8 cellular contexts compared by ENCODE assay signal in the genomic region with DNA sequence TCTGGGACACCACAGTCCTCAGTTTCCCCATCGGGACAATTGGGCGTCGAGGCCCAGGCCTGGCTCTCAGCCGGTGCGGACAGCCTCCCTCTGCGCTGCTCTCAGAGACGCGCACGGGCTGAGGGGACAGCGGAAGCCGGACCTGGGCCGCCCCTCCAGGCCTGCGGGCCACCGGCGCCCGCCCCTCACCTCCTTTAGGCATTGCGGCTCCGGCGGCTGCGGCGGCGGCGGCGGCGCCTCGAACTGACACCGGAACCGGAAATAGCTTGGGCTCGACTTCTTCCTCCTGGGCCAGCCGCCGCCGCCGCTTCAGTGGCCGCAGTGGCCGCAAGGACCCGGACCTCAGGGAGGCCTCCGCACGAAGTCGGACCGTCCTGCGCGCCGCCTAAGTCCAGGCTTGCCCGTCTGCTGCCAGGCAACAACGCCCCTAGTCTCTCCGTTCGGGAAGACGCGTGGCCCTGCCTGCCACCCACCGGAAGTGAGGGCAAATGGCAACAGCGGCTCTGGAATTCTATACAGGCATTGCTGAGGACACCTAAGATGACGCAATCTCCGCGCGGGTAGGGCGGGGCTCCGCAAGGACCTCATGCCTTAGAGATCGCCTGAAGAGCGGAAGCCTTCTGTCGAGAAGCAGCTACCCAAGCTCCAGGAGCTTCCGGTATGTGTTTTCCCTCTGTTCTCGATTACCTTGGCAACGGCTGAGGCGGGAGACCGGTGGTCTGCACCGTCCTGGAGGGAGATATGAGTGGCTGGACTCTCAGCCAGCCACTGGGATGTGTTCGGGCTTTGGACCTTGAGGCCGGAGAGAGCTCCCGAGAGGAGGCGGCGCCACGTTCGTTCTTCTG. TPM values are rescaled to one million over a fixed set of nuclear protein-coding genes. Genes with fewer than 3 reads are reported as not detected.
DNase-seq lines count a peak whose midpoint lies in the region; ATAC-seq and TF ChIP-seq lines count a peak whose summit lies in the region.

BUD31 (plus strand) TSS at position 623 of the 845 bp plus-strand sequence. CDS start 2,124 bp downstream, outside the sequence.
PDAP1 (minus strand) TSS at position 251 of the 845 bp plus-strand sequence; CDS start at position 202, 49 bp downstream.

- peaks cover 10% of the 10 kb centered on the region; the same call in 1 of the 2 replicates for H3F3A ChIP-seq in SU-DHL-6 (ENCODE audit: insufficient read depth)

- ATAC-seq in HG02678 (IDR thresholded peaks at IDR 0.05; ENCODE audit: unreplicated experiment) (peak; percentile 75), Right ventricle myocardium superior (ENCODE audit: poor library complexity) (peak; percentile 97)

- H3K4me1 ChIP-seq in parathyroid adenoma: peaks cover 7% of the 10 kb centered on the region
- H3K4me1 ChIP-seq in tibial nerve: peaks cover 0 to 63% (median 39%) of the 10 kb centered on the region in 4 donors

- H3K79me2 ChIP-seq in SU-DHL-6 (ENCODE audit: insufficient read depth, low read length) (peaks cover 71% of the 10 kb centered on the region), parathyroid adenoma (peaks cover 37% of the 10 kb centered on the region)

- TF ChIP-seq CTCF in SU-DHL-6 (IDR thresholded peaks at IDR 0.05; ENCODE audit: insufficient read depth, low read length, poor library complexity, severe bottlenecking) (no peak), parathyroid adenoma (IDR thresholded peaks at IDR 0.05) (no peak), tibial nerve (IDR thresholded peaks at IDR 0.05) (peak in 3 of 5 experiments; percentile 24 to 84 (median 77))

- H3K36me3 ChIP-seq in SU-DHL-6 (ENCODE audit: low read length) (peaks cover 15% of the 10 kb centered on the region; the same call in 1 of the 2 replicates), parathyroid adenoma (ENCODE audit: control insufficient read depth, insufficient read depth, low read length) (no peaks in the 10 kb centered on the region), tibial nerve (peaks cover 0 to 49% (median 10%) of the 10 kb centered on the region in 3 donors)

- DNase-seq in NCI-H128 (lab: John Stamatoyannopoulos, UW; ENCODE audit: unreplicated experiment) (peak; percentile 84), Right ventricle myocardium superior (peak; percentile 96), tibial nerve (ENCODE audit: low spot score in 2 of 2) (peak; percentile 84 to 94)
- DNase-seq in activated naive CD8-positive, alpha-beta T cell treated with anti-CD3 and anti-CD28 coated beads, Interleukin-2, amount 50 U/mL, for 16 hours (ENCODE audit: low read depth, low spot score): peak; percentile 84

- WGBS in tibial nerve, 2 donors: 0% methylated on average over 29 to 37 of the region's 73 CpGs

- H3K27me3 ChIP-seq in SU-DHL-6 (ENCODE audit: low read length) (no peaks in the 10 kb centered on the region), parathyroid adenoma (ENCODE audit: control insufficient read depth, insufficient read depth, low read length) (no peaks in the 10 kb centered on the region), tibial nerve (no peaks in the 10 kb centered on the region)

- H3K9ac ChIP-seq in SU-DHL-6 (ENCODE audit: low read length): peak within 1 kb of the TSS; percentile 95
- H3K9ac ChIP-seq in parathyroid adenoma: peak within 1 kb of the TSS; percentile 79

- peak within 1 kb of the TSS; percentile 73 for H3K4me3 ChIP-seq in SU-DHL-6 (ENCODE audit: insufficient read depth, low read length, poor library complexity, severe bottlenecking)
- H3K4me3 ChIP-seq in parathyroid adenoma (ENCODE audit: low read depth, low read length): peak within 1 kb of the TSS; percentile 99
- peak within 1 kb of the TSS; percentile 74 to 100 (median 95) for H3K4me3 ChIP-seq in tibial nerve

- H3K4me2 ChIP-seq in SU-DHL-6 (ENCODE audit: low read depth, low read length, poor library complexity, severe bottlenecking) (peak within 1 kb of the TSS; percentile 85), parathyroid adenoma (ENCODE audit: low read length) (peak within 1 kb of the TSS; percentile 76)

- peak within 1 kb of the TSS; percentile 83 for H3K27ac ChIP-seq in SU-DHL-6 (ENCODE audit: low read depth, low read length)
- peak within 1 kb of the TSS; percentile 95 for H3K27ac ChIP-seq in parathyroid adenoma
- peak within 1 kb of the TSS; percentile 95 to 98 (median 96) for H3K27ac ChIP-seq in tibial nerve

- H2AFZ ChIP-seq in SU-DHL-6 (ENCODE audit: low read depth, low read length, severe bottlenecking) (peak within 1 kb of the TSS; percentile 85), parathyroid adenoma (peak within 1 kb of the TSS; percentile 83)

- intact Hi-C loops in Right ventricle myocardium superior (cut with DNase I): loop anchor here (5.0 kb wide), 1 partner anchor 36 kb away; the partner anchor contains the start of gene ARPC1B

- H3K9me2 ChIP-seq in SU-DHL-6 (replicated peaks; ENCODE audit: insufficient read depth, low read length): no peaks in the 10 kb centered on the region

- no peaks in the 10 kb centered on the region; the same call in 1 of the 2 replicates for H4K20me1 ChIP-seq in SU-DHL-6 (ENCODE audit: low read depth, low read length)

- TF ChIP-seq POLR2A in GM10847 (IDR thresholded peaks at IDR 0.05; ENCODE audit: extremely low read depth, insufficient read length) (peak; percentile 87), tibial nerve (IDR thresholded peaks at IDR 0.05) (peak; percentile 50 to 81)

- peak; percentile 90 to 97 for TF ChIP-seq EP300 in tibial nerve (IDR thresholded peaks at IDR 0.05)

- H3K9me3 ChIP-seq in SU-DHL-6 (ENCODE audit: insufficient read depth, low read length) (no peaks in the 10 kb centered on the region), parathyroid adenoma (ENCODE audit: control insufficient read depth, low read length) (no peaks in the 10 kb centered on the region), tibial nerve (no peaks in the 10 kb centered on the region)

RNA-seq across cellular contexts. Expression of gene BUD31, which starts in this region (rescaled TPM):
- total RNA-seq in Right ventricle myocardium superior: 31.5 TPM
- total RNA-seq in tibial nerve: 10 to 100 TPM; 55.9 to 87.3 (median 75.8) TPM

RNA-seq across cellular contexts. Expression of gene PDAP1, which starts in this region (rescaled TPM):
- 97.7 TPM for total RNA-seq in Right ventricle myocardium superior
- total RNA-seq in tibial nerve: 100 to 1,000 TPM in 1 of 4 donors, 10 to 100 TPM in 3; 65.4 to 107 (median 68.8) TPM

Comparison
In these comparisons a context has a peak if more than half of its experiments do, and no peak if none do; other contexts are left out.
1. Peak in every context shown above with its lines: DNase-seq, ATAC-seq, H3K4me3 ChIP-seq and H3K27ac ChIP-seq.
2. CTCF ChIP-seq: peak in tibial nerve (3 of 5); none in SU-DHL-6 (single experiment) and parathyroid adenoma (single experiment).